ENCODE assay signal across 9 cellular contexts in genomic region chr4:13219971-13220370, GRCh38.
"Had no signal": no experiment of that assay in that cellular context is flagged by ENCODE, and none has a peak within 500 bp of the region (broad histone marks: within the 10 kb centered on the region; RNA-seq: fewer than 3 reads in every experiment).

No MANE protein-coding gene starts in this region.

- H3K4me3 Mint-ChIP-seq: GM23338, H9, HFFc6 had no signal

- H3K9me3 ChIP-seq: HAP-1 had no signal

- H3K27ac ChIP-seq: GM23248 had no signal

- H2AFZ ChIP-seq: GM23248, GM23338 had no signal

- DNase-seq: GM23248, GOT3, H7, H9, HCEC 1CT, HFFc6 had no signal

- H3K4me3 ChIP-seq: GM23248, GM23338, HAP-1 had no signal

- H3K4me2 ChIP-seq: GM23338 had no signal

- ATAC-seq: GM23338, HCT116 had no signal

- H3K36me3 ChIP-seq: HAP-1 had no signal

- H3K9ac ChIP-seq: GM23248 had no signal

- H3K27ac Mint-ChIP-seq: GM23338, H9, HFFc6 had no signal
